8 cellular contexts compared by ENCODE assay signal in the genomic region with DNA sequence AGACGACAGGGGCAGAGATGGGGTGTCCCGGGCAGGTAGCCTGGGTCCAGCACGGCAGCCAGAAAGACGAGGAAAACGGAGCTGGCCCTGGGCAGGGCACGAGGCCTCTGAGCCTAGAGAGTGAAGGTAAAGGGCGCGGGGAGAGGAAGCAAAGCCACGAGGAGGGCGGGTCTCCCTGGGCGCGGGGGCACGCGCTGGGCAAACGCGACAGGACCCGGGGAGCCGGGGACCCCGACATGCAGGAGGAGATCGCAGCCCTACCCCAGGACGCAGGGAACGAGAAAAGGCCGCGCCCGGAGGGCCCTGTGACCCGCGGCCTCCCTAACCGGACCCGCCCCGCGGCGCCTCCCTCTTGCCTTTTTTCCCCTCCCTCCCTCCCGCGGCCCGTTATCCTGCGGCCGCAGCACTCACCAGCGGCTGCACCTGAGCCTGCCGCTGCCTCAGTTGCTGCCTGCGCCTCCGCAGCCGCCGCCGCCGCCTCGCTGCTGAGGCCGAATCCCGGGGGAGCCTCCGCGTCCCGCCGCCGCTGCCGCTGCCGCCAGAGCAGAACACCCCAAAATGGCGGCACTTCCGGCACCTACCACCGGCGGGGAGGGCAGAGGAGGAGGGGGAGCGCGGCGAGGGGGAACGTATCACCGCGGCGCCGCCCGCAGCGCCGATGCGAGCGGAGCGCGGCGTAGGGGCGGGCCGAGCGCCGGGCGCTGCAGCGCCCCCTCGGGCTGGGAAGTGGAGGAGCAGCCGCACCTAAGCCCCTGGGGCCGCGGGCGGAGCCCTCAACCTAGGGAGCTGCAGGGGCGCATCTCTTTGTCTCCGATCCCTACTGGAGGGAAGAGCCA. TPM values are rescaled to one million over a fixed set of nuclear protein-coding genes. Genes with fewer than 3 reads are reported as not detected.
DNase-seq lines count a peak whose midpoint lies in the region; ATAC-seq and TF ChIP-seq lines count a peak whose summit lies in the region.

A gene (minus strand): TSS at position 552 of the 836 bp plus-strand sequence. CDS start 53,609 bp downstream, outside the sequence.

- intact Hi-C loops in left ventricle myocardium inferior (cut with micrococcal nuclease): no loop called here
- intact Hi-C loops in psoas muscle (cut with DNase I): loop anchor here (5.0 kb wide), 1 partner anchor 35 kb away; no protein-coding TSS in a partner anchor

- H3K4me1 Mint-ChIP-seq in T-helper 1 cell treated with Interleukin-12 subunit alpha and Interleukin-12 subunit beta and Interleukin-4 antibody, amounts not matched to agents 30 μg/mL and 1 μg/mL, for 36 hours (ENCODE audit: low read depth): peaks cover 37% of the 10 kb centered on the region

- 0 to 1% (median 1%) methylated on average over 30 to 88 of the region's 88 CpGs for WGBS in psoas muscle, 3 donors
- WGBS in urinary bladder: under 1% methylated on average over 88 of the region's 88 CpGs

- H3K27me3 ChIP-seq in left ventricle myocardium inferior (ENCODE audit: low read depth) (no peaks in the 10 kb centered on the region), psoas muscle (ENCODE audit: insufficient read depth in 3 of 3, low read length in 2 of 3) (no peaks in the 10 kb centered on the region)

- H3K36me3 ChIP-seq in left ventricle myocardium inferior (no peaks in the 10 kb centered on the region), psoas muscle (ENCODE audit: insufficient read depth in 1 of 2, low read depth in 1 of 2) (peaks cover 0 to 4% of the 10 kb centered on the region in 2 donors), urinary bladder (ENCODE audit: insufficient read depth) (no peaks in the 10 kb centered on the region)

- no peaks in the 10 kb centered on the region for H3K9me3 ChIP-seq in left ventricle myocardium inferior (replicated peaks)
- no peaks in the 10 kb centered on the region for H3K9me3 ChIP-seq in psoas muscle

- H3K4me3 Mint-ChIP-seq in T-helper 1 cell treated with Interleukin-12 subunit alpha and Interleukin-12 subunit beta and Interleukin-4 antibody, amounts not matched to agents 30 μg/mL and 1 μg/mL, for 36 hours: peak within 1 kb of the TSS; percentile 99

- H3K27me3 Mint-ChIP-seq in T-helper 1 cell treated with Interleukin-12 subunit alpha and Interleukin-12 subunit beta and Interleukin-4 antibody, amounts not matched to agents 30 μg/mL and 1 μg/mL, for 36 hours (ENCODE audit: low read depth): no peaks in the 10 kb centered on the region

- H3K4me1 ChIP-seq in left ventricle myocardium inferior: peaks cover 62% of the 10 kb centered on the region
- peaks cover 41% of the 10 kb centered on the region for H3K4me1 ChIP-seq in psoas muscle
- H3K4me1 ChIP-seq in urinary bladder (ENCODE audit: insufficient read depth): peaks cover 2% of the 10 kb centered on the region

- H3K4me3 ChIP-seq in left ventricle myocardium inferior (peak within 1 kb of the TSS; percentile 96), psoas muscle (peak within 1 kb of the TSS; percentile 81), urinary bladder (ENCODE audit: low read depth, low read length) (peak within 1 kb of the TSS; percentile 97)

- DNase-seq in NCI-H1694 (lab: John Stamatoyannopoulos, UW): peak; percentile 72
- peak; percentile 77 for DNase-seq in amniotic stem cell (lab: John Stamatoyannopoulos, UW)
- peak; percentile 91 for DNase-seq in left ventricle myocardium inferior
- DNase-seq in psoas muscle: peak; percentile 93 to 96

- ATAC-seq in GM18498 (IDR thresholded peaks at IDR 0.05; ENCODE audit: unreplicated experiment): peak; percentile 93
- ATAC-seq in HG02885 (IDR thresholded peaks at IDR 0.05; ENCODE audit: poor library complexity, unreplicated experiment): peak; percentile 92
- ATAC-seq in psoas muscle: peak; percentile 91 to 96 (median 94)

- peak; percentile 96 for TF ChIP-seq CTCF in left ventricle myocardium inferior (IDR thresholded peaks at IDR 0.05; ENCODE audit: borderline replicate concordance)
- TF ChIP-seq CTCF in psoas muscle (IDR thresholded peaks at IDR 0.05): peak; percentile 88

- peaks cover 17% of the 10 kb centered on the region for H3K36me3 Mint-ChIP-seq in T-helper 1 cell treated with Interleukin-12 subunit alpha and Interleukin-12 subunit beta and Interleukin-4 antibody, amounts not matched to agents 30 μg/mL and 1 μg/mL, for 36 hours (ENCODE audit: low read depth)

- H3K9me3 Mint-ChIP-seq in T-helper 1 cell treated with Interleukin-12 subunit alpha and Interleukin-12 subunit beta and Interleukin-4 antibody, amounts not matched to agents 30 μg/mL and 1 μg/mL, for 36 hours: no peaks in the 10 kb centered on the region

- peak within 1 kb of the TSS; percentile 96 for H3K27ac Mint-ChIP-seq in T-helper 1 cell treated with Interleukin-12 subunit alpha and Interleukin-12 subunit beta and Interleukin-4 antibody, amounts not matched to agents 30 μg/mL and 1 μg/mL, for 36 hours

- H3K27ac ChIP-seq in left ventricle myocardium inferior (replicated peaks): peak within 1 kb of the TSS; percentile 94
- H3K27ac ChIP-seq in psoas muscle: peak within 1 kb of the TSS; percentile 98
- H3K27ac ChIP-seq in urinary bladder (ENCODE audit: low read depth): peak within 1 kb of the TSS; percentile 86

RNA-seq across cellular contexts. Expression of the gene that starts here (rescaled TPM):
- total RNA-seq in left ventricle myocardium inferior: 88.6 TPM
- 100 to 1,000 TPM in 3 of 4 donors, 10 to 100 TPM in 1; 79.0 to 193 (median 140) TPM for total RNA-seq in psoas muscle
- polyA plus RNA-seq in psoas muscle: 100 to 1,000 TPM in 1 of 3 donors, 10 to 100 TPM in 2; 40.1 to 112 (median 92.5) TPM
- 125 TPM for total RNA-seq in urinary bladder
- 35.2 TPM for polyA plus RNA-seq in urinary bladder

Comparison
In these comparisons a context has a peak if more than half of its experiments do, and no peak if none do; other contexts are left out.
1. Peak in every context shown above with its lines: DNase-seq, ATAC-seq, H3K4me3 ChIP-seq and H3K27ac ChIP-seq.